Comparison of ENCODE assay signal across 9 cellular contexts in the genomic region with DNA sequence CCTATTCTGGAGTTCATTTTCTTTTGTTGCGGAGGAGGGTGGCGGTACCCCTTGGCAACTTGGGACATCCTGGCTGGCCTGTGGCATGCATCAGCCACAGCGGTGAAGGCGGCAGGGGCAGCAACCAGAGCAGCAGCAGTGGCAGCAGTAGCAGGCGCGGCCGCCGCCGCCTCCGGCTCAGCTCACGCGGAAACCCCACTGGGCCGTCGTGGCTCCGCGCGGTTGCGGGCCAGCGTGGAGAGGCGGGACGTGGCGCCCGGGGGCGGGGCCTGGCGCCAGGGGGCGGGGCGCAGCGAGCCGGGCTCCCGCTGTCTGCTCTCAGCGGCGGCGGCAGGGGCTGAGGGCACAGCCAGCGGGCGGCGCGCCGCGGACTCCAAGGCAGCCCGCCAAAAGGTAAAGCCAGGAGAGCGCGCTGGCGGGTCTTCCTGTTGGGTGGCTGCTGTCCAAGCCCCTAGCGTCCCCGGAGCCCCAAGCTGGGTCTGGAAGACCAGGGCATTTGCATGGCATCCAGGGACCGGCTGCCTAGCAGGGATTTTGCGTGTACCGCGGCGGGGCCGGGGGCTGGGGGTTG.
DNase-seq lines count a peak whose midpoint lies in the region; ATAC-seq and TF ChIP-seq lines count a peak whose summit lies in the region.
"Had no signal": no experiment of that assay in that cellular context is flagged by ENCODE, and none has a peak within 500 bp of the region (broad histone marks: within the 10 kb centered on the region; RNA-seq: fewer than 3 reads in every experiment).

No MANE protein-coding gene starts in this region.

- no peaks in the 10 kb centered on the region for H3K4me1 Mint-ChIP-seq in activated T-helper 17 cell treated with anti-CD3 and anti-CD28 coated beads, Interleukin-2, amount 50 U/mL, for 72 hours
- H3K4me1 Mint-ChIP-seq in effector memory CD8-positive, alpha-beta T cell (ENCODE audit: low read depth in 2 of 2): no peaks in the 10 kb centered on the region
- no peaks in the 10 kb centered on the region for H3K4me1 Mint-ChIP-seq in activated T-helper 2 cell treated with anti-CD3 and anti-CD28 coated beads, Interferon-gamma antibody, Interleukin-2, Interleukin-4, amounts not matched to agents 10 μg/mL and 5 μg/mL and 100 μg/mL, durations not matched to agents 14 hours and 24 hours and 36 hours (ENCODE audit: low read depth)
- H3K4me1 Mint-ChIP-seq: CD4-positive, CD25-positive, alpha-beta regulatory T cell had no signal

- H3K27ac ChIP-seq in hepatocyte (peak overlapping the region; percentile 33), sigmoid colon (peak overlapping the region in 2 of 4 donors; percentile 34 to 66)

- H3K9me3 ChIP-seq in hepatocyte (ENCODE audit: low read depth): no peaks in the 10 kb centered on the region
- H3K9me3 ChIP-seq in sigmoid colon: no peaks in the 10 kb centered on the region

- H2AFZ ChIP-seq in hepatocyte: peak overlapping the region; percentile 77

- H3K27me3 Mint-ChIP-seq in activated T-helper 17 cell treated with anti-CD3 and anti-CD28 coated beads, Interleukin-2, amount 50 U/mL, for 72 hours: peaks cover 26% of the 10 kb centered on the region
- peaks cover 6 to 17% of the 10 kb centered on the region in 2 donors for H3K27me3 Mint-ChIP-seq in effector memory CD8-positive, alpha-beta T cell
- peaks cover 23% of the 10 kb centered on the region for H3K27me3 Mint-ChIP-seq in activated T-helper 2 cell treated with anti-CD3 and anti-CD28 coated beads, Interferon-gamma antibody, Interleukin-2, Interleukin-4, amounts not matched to agents 10 μg/mL and 5 μg/mL and 100 μg/mL, durations not matched to agents 14 hours and 24 hours and 36 hours (ENCODE audit: low read depth)

- peak overlapping the region; percentile 100 for H3K4me2 ChIP-seq in hepatocyte

- no peaks in the 10 kb centered on the region for H3K9me2 ChIP-seq in hepatocyte (replicated peaks; ENCODE audit: insufficient read depth)

- TF ChIP-seq CTCF in hepatocyte (IDR thresholded peaks at IDR 0.05; ENCODE audit: poor library complexity) (peak; percentile 10), sigmoid colon (IDR thresholded peaks at IDR 0.05) (no peak)

- peak overlapping the region; percentile 90 for H3K4me3 ChIP-seq in hepatocyte
- H3K4me3 ChIP-seq in sigmoid colon: peak overlapping the region; percentile 39 to 62 (median 58)

- intact Hi-C loops in sigmoid colon (cut with DNase I): no loop called here
- intact Hi-C loops in activated T-helper 2 cell treated with anti-CD3 and anti-CD28 coated beads, Interferon-gamma antibody, Interleukin-2, Interleukin-4, amounts not matched to agents 10 μg/mL and 5 μg/mL and 100 μg/mL, durations not matched to agents 14 hours and 24 hours and 36 hours (cut with micrococcal nuclease): no loop called here

- H3K79me2 ChIP-seq in hepatocyte: no peaks in the 10 kb centered on the region

- 6% methylated on average over 25 of the region's 51 CpGs for WGBS in hepatocyte (ENCODE audit: low lambda C conversion rate, missing lambda C conversion rate)
- 3% methylated on average over 51 of the region's 51 CpGs for WGBS in sigmoid colon, 2 donors

- H3K4me3 Mint-ChIP-seq in activated T-helper 17 cell treated with anti-CD3 and anti-CD28 coated beads, Interleukin-2, amount 50 U/mL, for 72 hours: no peak overlapping the region
- H3K4me3 Mint-ChIP-seq in effector memory CD8-positive, alpha-beta T cell: no peak overlapping the region
- H3K4me3 Mint-ChIP-seq in activated T-helper 2 cell treated with anti-CD3 and anti-CD28 coated beads, Interferon-gamma antibody, Interleukin-2, Interleukin-4, amounts not matched to agents 10 μg/mL and 5 μg/mL and 100 μg/mL, durations not matched to agents 14 hours and 24 hours and 36 hours (ENCODE audit: low read depth): no peak overlapping the region
- H3K4me3 Mint-ChIP-seq: CD4-positive, CD25-positive, alpha-beta regulatory T cell had no signal

- no peak for ATAC-seq in activated T-helper 17 cell treated with anti-CD3 and anti-CD28 coated beads, Interleukin-2, amount 50 U/mL, for 72 hours (replicated peaks)
- no peak for ATAC-seq in effector memory CD8-positive, alpha-beta T cell (replicated peaks)

- TF ChIP-seq EP300 in sigmoid colon (IDR thresholded peaks at IDR 0.05): no peak

- H3K4me1 ChIP-seq in hepatocyte (ENCODE audit: insufficient read depth) (no peaks in the 10 kb centered on the region), sigmoid colon (peaks cover 0 to 23% (median 21%) of the 10 kb centered on the region in 4 donors)

- peak; percentile 32 for DNase-seq in NCI-H2107 (lab: John Stamatoyannopoulos, UW)
- DNase-seq in NCI-H2107 treated with DMSO at 0.1 percent for 48 hours (lab: John Stamatoyannopoulos, UW; ENCODE audit: unreplicated experiment): no peak
- DNase-seq in T1000 (lab: John Stamatoyannopoulos, UW): peak; percentile 23
- DNase-seq in hepatocyte (ENCODE audit: low spot score): peak; percentile 78
- DNase-seq in sigmoid colon: peak; percentile 71
- no peak for DNase-seq in effector memory CD8-positive, alpha-beta T cell
- DNase-seq in activated T-helper 2 cell treated with anti-CD3 and anti-CD28 coated beads, Interferon-gamma antibody, Interleukin-2, Interleukin-4, amounts not matched to agents 10 μg/mL and 5 μg/mL and 100 μg/mL, durations not matched to agents 14 hours and 24 hours and 36 hours (ENCODE audit: low spot score): no peak
- DNase-seq: CD4-positive, CD25-positive, alpha-beta regulatory T cell had no signal

- no peaks in the 10 kb centered on the region for H4K20me1 ChIP-seq in hepatocyte (ENCODE audit: insufficient read depth, poor library complexity, severe bottlenecking)

- no peaks in the 10 kb centered on the region for H3K9me3 Mint-ChIP-seq in activated T-helper 17 cell treated with anti-CD3 and anti-CD28 coated beads, Interleukin-2, amount 50 U/mL, for 72 hours
- H3K9me3 Mint-ChIP-seq in effector memory CD8-positive, alpha-beta T cell: peaks cover 9 to 17% of the 10 kb centered on the region in 2 donors
- H3K9me3 Mint-ChIP-seq in activated T-helper 2 cell treated with anti-CD3 and anti-CD28 coated beads, Interferon-gamma antibody, Interleukin-2, Interleukin-4, amounts not matched to agents 10 μg/mL and 5 μg/mL and 100 μg/mL, durations not matched to agents 14 hours and 24 hours and 36 hours: no peaks in the 10 kb centered on the region

- no peak for TF ChIP-seq POLR2A in sigmoid colon (IDR thresholded peaks at IDR 0.05)

- H3K36me3 ChIP-seq in hepatocyte (replicated peaks; ENCODE audit: insufficient read depth, low read depth) (no peaks in the 10 kb centered on the region), sigmoid colon (no peaks in the 10 kb centered on the region)

- no peaks in the 10 kb centered on the region for H3K36me3 Mint-ChIP-seq in activated T-helper 17 cell treated with anti-CD3 and anti-CD28 coated beads, Interleukin-2, amount 50 U/mL, for 72 hours (ENCODE audit: low read depth)
- no peaks in the 10 kb centered on the region for H3K36me3 Mint-ChIP-seq in effector memory CD8-positive, alpha-beta T cell (ENCODE audit: insufficient read depth)
- no peaks in the 10 kb centered on the region for H3K36me3 Mint-ChIP-seq in activated T-helper 2 cell treated with anti-CD3 and anti-CD28 coated beads, Interferon-gamma antibody, Interleukin-2, Interleukin-4, amounts not matched to agents 10 μg/mL and 5 μg/mL and 100 μg/mL, durations not matched to agents 14 hours and 24 hours and 36 hours (ENCODE audit: low read depth)
- H3K36me3 Mint-ChIP-seq: CD4-positive, CD25-positive, alpha-beta regulatory T cell had no signal

- H3K27ac Mint-ChIP-seq in activated T-helper 17 cell treated with anti-CD3 and anti-CD28 coated beads, Interleukin-2, amount 50 U/mL, for 72 hours: no peak overlapping the region
- no peak overlapping the region for H3K27ac Mint-ChIP-seq in effector memory CD8-positive, alpha-beta T cell
- no peak overlapping the region for H3K27ac Mint-ChIP-seq in activated T-helper 2 cell treated with anti-CD3 and anti-CD28 coated beads, Interferon-gamma antibody, Interleukin-2, Interleukin-4, amounts not matched to agents 10 μg/mL and 5 μg/mL and 100 μg/mL, durations not matched to agents 14 hours and 24 hours and 36 hours
- H3K27ac Mint-ChIP-seq: CD4-positive, CD25-positive, alpha-beta regulatory T cell had no signal

- H3K27me3 ChIP-seq in hepatocyte (peaks cover 49% of the 10 kb centered on the region), sigmoid colon (no peaks in the 10 kb centered on the region)

Comparison
In these comparisons a context has a peak if more than half of its experiments do, and no peak if none do; other contexts are left out.
1. DNase-seq: peak in NCI-H2107 (single experiment), T1000 (single experiment), hepatocyte (single experiment) and sigmoid colon (single experiment); none in NCI-H2107 treated with DMSO at 0.1 percent for 48 hours (single experiment), effector memory CD8-positive, alpha-beta T cell (0 of 3) and activated T-helper 2 cell treated with anti-CD3 and anti-CD28 coated beads, Interferon-gamma antibody, Interleukin-2, Interleukin-4, amounts not matched to agents 10 μg/mL and 5 μg/mL and 100 μg/mL, durations not matched to agents 14 hours and 24 hours and 36 hours (single experiment).